In the genomic region with DNA sequence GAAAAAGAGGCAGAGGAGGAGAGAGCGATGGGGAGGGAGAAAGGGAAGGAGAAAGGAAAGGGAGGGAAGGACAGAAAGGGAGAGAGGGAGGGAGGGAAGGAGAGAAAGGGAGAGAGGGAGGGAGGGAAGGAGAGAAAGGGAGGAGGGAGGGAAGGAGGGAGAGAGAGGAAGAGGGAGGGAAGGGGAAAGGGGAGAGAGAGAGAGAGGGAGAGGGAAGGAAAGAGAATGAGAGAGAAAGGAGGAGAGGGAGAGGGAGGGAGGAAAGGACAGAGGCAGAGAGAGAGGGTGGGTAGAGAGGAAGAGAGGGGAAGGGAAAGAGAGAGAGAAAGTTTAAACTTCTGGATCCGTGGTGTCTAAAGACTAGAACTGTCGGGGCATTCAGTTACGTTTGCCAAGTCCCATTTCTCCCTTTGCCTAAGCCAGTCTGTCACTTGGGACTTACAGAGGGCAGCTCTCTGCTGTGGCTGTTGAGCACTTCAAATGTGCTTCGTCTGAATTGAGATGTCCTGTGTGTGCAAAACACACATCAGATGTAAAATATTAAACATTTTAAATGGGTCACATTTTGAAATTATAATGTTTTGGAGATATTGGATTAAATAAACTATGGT, we compare ENCODE assay signal across 21 cellular contexts.
DNase-seq lines count a peak whose midpoint lies in the region; ATAC-seq and TF ChIP-seq lines count a peak whose summit lies in the region.
"Had no signal": no experiment of that assay in that cellular context is flagged by ENCODE, and none has a peak within 500 bp of the region (broad histone marks: within the 10 kb centered on the region; RNA-seq: fewer than 3 reads in every experiment).

No MANE protein-coding gene starts in this region.

- H3K27me3 Mint-ChIP-seq in brain: peaks cover 10% of the 10 kb centered on the region
- H3K27me3 Mint-ChIP-seq in memory B cell: peaks cover 21% of the 10 kb centered on the region
- peaks cover 21 to 38% of the 10 kb centered on the region in 2 donors for H3K27me3 Mint-ChIP-seq in stimulated activated naive B cell treated with anti-CD40 and anti-IgM and Interleukin-4, amounts not matched to agents 10 μg/mL and 1 μg/mL and 100 μg/mL, for 72 hours
- H3K27me3 Mint-ChIP-seq in naive thymus-derived CD4-positive, alpha-beta T cell: peaks cover 0 to 21% (median 8%) of the 10 kb centered on the region in 5 donors
- H3K27me3 Mint-ChIP-seq in CD14-positive monocyte (ENCODE audit: low read depth in 3 of 3): peaks cover 5 to 12% (median 9%) of the 10 kb centered on the region in 3 donors

- H2AFZ ChIP-seq in MM.1S (ENCODE audit: low read length): 0 out of 2 replicates have a peak overlapping the region, but pooled peaks have one; percentile 33

- H3K27ac ChIP-seq in MM.1S (ENCODE audit: low read length): no peak overlapping the region
- H3K27ac ChIP-seq in naive thymus-derived CD4-positive, alpha-beta T cell (ENCODE audit: low read depth, low read length): no peak overlapping the region
- H3K27ac ChIP-seq: heart left ventricle, lower lobe of right lung, right atrium auricular region, SJSA1, tibial nerve had no signal

- ATAC-seq in memory B cell (ENCODE audit: low read depth): no peak
- ATAC-seq in stimulated activated naive B cell treated with anti-CD40 and anti-IgM and Interleukin-4, amounts not matched to agents 10 μg/mL and 1 μg/mL and 100 μg/mL, for 72 hours (replicated peaks): no peak
- no peak for ATAC-seq in naive thymus-derived CD4-positive, alpha-beta T cell
- ATAC-seq: T-helper 17 cell had no signal

- H3K36me3 ChIP-seq in H7 (replicated peaks; ENCODE audit: control insufficient read depth, insufficient read depth, low read length): no peaks in the 10 kb centered on the region
- no peaks in the 10 kb centered on the region for H3K36me3 ChIP-seq in MM.1S (replicated peaks; ENCODE audit: insufficient read depth, low read length)
- H3K36me3 ChIP-seq in naive thymus-derived CD4-positive, alpha-beta T cell (ENCODE audit: control insufficient read depth in 2 of 3, insufficient read depth in 3 of 3, low read length in 3 of 3): no peaks in the 10 kb centered on the region
- H3K36me3 ChIP-seq: heart left ventricle, lower lobe of right lung, right atrium auricular region, SJSA1, tibial nerve had no signal

- POLR2A ChIA-PET in naive thymus-derived CD4-positive, alpha-beta T cell (lab: Charles Lee): no interaction called here

- DNase-seq in H7 (no peak), MM.1S (no peak), memory B cell (ENCODE audit: low spot score in 2 of 2) (no peak), CD14-positive monocyte (ENCODE audit: low spot score) (no peak)
- DNase-seq in stimulated activated naive B cell treated with anti-CD40 and anti-IgM and Interleukin-4, amounts not matched to agents 10 μg/mL and 1 μg/mL and 100 μg/mL, for 72 hours: no peak
- DNase-seq in naive thymus-derived CD4-positive, alpha-beta T cell: no peak
- DNase-seq: activated CD4-positive, alpha-beta memory T cell treated with anti-CD3 and anti-CD28 coated beads for 36 hours; activated naive CD4-positive, alpha-beta T cell treated with anti-CD3 and anti-CD28 coated beads, Interleukin-2, amount 50 U/mL, for 16 hours; activated T-cell treated with anti-CD3 and anti-CD28 coated beads, Interleukin-2, amount 50 U/mL, for 1 hour; HFFc6; NCI-H510A; stimulated activated CD4-positive, alpha-beta T cell treated with anti-CD3 and anti-CD28 coated beads, Interleukin-12 subunit alpha, Interleukin-12 subunit beta, amount 100 ng/mL, for 4 hours; T-helper 17 cell had no signal

- peak overlapping the region; percentile 30 for H3K4me3 ChIP-seq in H7 (ENCODE audit: insufficient read depth, low read depth, low read length)
- H3K4me3 ChIP-seq in MM.1S (ENCODE audit: low read length): no peak overlapping the region
- H3K4me3 ChIP-seq in naive thymus-derived CD4-positive, alpha-beta T cell (ENCODE audit: low read length): no peak overlapping the region
- H3K4me3 ChIP-seq: heart left ventricle, lower lobe of right lung, right atrium auricular region, SJSA1, tibial nerve had no signal

- intact Hi-C loops in naive thymus-derived CD4-positive, alpha-beta T cell (cut with micrococcal nuclease): no loop called here
- intact Hi-C loops in CD14-positive monocyte (cut with micrococcal nuclease): no loop called here

- no peaks in the 10 kb centered on the region for H3K9me3 ChIP-seq in MM.1S (replicated peaks; ENCODE audit: insufficient read depth, low read length)
- no peaks in the 10 kb centered on the region for H3K9me3 ChIP-seq in naive thymus-derived CD4-positive, alpha-beta T cell (ENCODE audit: control insufficient read depth in 2 of 3, low read length in 3 of 3)
- H3K9me3 ChIP-seq: heart left ventricle, lower lobe of right lung, right atrium auricular region, SJSA1 had no signal

- H4K20me1 ChIP-seq in MM.1S (ENCODE audit: insufficient read depth, low read length): no peaks in the 10 kb centered on the region

- H3K4me3 Mint-ChIP-seq in brain (no peak overlapping the region), memory B cell (no peak overlapping the region), CD14-positive monocyte (no peak overlapping the region)
- no peak overlapping the region for H3K4me3 Mint-ChIP-seq in stimulated activated naive B cell treated with anti-CD40 and anti-IgM and Interleukin-4, amounts not matched to agents 10 μg/mL and 1 μg/mL and 100 μg/mL, for 72 hours
- no peak overlapping the region for H3K4me3 Mint-ChIP-seq in naive thymus-derived CD4-positive, alpha-beta T cell
- H3K4me3 Mint-ChIP-seq: activated CD4-positive, alpha-beta memory T cell treated with anti-CD3 and anti-CD28 coated beads for 36 hours; B cell; HFFc6; IgD-negative memory B cell; T-helper 17 cell had no signal

- no peak for TF ChIP-seq CTCF in MM.1S (IDR thresholded peaks at IDR 0.05; ENCODE audit: low read length)
- TF ChIP-seq CTCF in brain (conservative IDR thresholded peaks at IDR 0.05): no peak
- TF ChIP-seq CTCF in CD14-positive monocyte (IDR thresholded peaks at IDR 0.05): no peak

- H3K4me1 Mint-ChIP-seq in brain (peaks cover 29% of the 10 kb centered on the region), memory B cell (peaks cover 2% of the 10 kb centered on the region), CD14-positive monocyte (no peaks in the 10 kb centered on the region)
- no peaks in the 10 kb centered on the region for H3K4me1 Mint-ChIP-seq in stimulated activated naive B cell treated with anti-CD40 and anti-IgM and Interleukin-4, amounts not matched to agents 10 μg/mL and 1 μg/mL and 100 μg/mL, for 72 hours
- H3K4me1 Mint-ChIP-seq in naive thymus-derived CD4-positive, alpha-beta T cell: peaks cover 0 to 2% (median 0%) of the 10 kb centered on the region in 7 donors
- H3K4me1 Mint-ChIP-seq: B cell had no signal

- no peaks in the 10 kb centered on the region for H3K79me2 ChIP-seq in MM.1S (ENCODE audit: low read length)

- H3K36me3 Mint-ChIP-seq in brain (no peaks in the 10 kb centered on the region), memory B cell (peaks cover 5% of the 10 kb centered on the region), CD14-positive monocyte (no peaks in the 10 kb centered on the region)
- H3K36me3 Mint-ChIP-seq in stimulated activated naive B cell treated with anti-CD40 and anti-IgM and Interleukin-4, amounts not matched to agents 10 μg/mL and 1 μg/mL and 100 μg/mL, for 72 hours: peaks cover 0 to 12% of the 10 kb centered on the region in 2 donors
- H3K36me3 Mint-ChIP-seq in naive thymus-derived CD4-positive, alpha-beta T cell: peaks cover 0 to 6% (median 0%) of the 10 kb centered on the region in 5 donors
- H3K36me3 Mint-ChIP-seq: activated CD4-positive, alpha-beta memory T cell treated with anti-CD3 and anti-CD28 coated beads for 36 hours; IgD-negative memory B cell had no signal

- H3K9ac ChIP-seq in MM.1S (ENCODE audit: low read length): no peak overlapping the region

- H3K9me3 Mint-ChIP-seq in brain (peaks cover 8 to 17% (median 12%) of the 10 kb centered on the region in 5 experiments), memory B cell (peaks cover 9% of the 10 kb centered on the region), CD14-positive monocyte (peaks cover 0 to 13% (median 4%) of the 10 kb centered on the region in 7 donors)
- peaks cover 12 to 17% of the 10 kb centered on the region in 2 donors for H3K9me3 Mint-ChIP-seq in stimulated activated naive B cell treated with anti-CD40 and anti-IgM and Interleukin-4, amounts not matched to agents 10 μg/mL and 1 μg/mL and 100 μg/mL, for 72 hours
- H3K9me3 Mint-ChIP-seq in naive thymus-derived CD4-positive, alpha-beta T cell: peaks cover 0 to 22% (median 10%) of the 10 kb centered on the region in 11 donors

- H3K4me2 ChIP-seq in MM.1S (ENCODE audit: low read depth, low read length): peak overlapping the region; percentile 22; the same call in 1 of the 2 replicates

- H3K27me3 ChIP-seq in H7 (ENCODE audit: control insufficient read depth, insufficient read depth, low read length): no peaks in the 10 kb centered on the region
- peaks cover 23% of the 10 kb centered on the region for H3K27me3 ChIP-seq in MM.1S (replicated peaks; ENCODE audit: insufficient read depth, low read length)
- H3K27me3 ChIP-seq in naive thymus-derived CD4-positive, alpha-beta T cell (ENCODE audit: control insufficient read depth in 2 of 2, insufficient read depth in 2 of 2, low read length in 2 of 2): no peaks in the 10 kb centered on the region
- H3K27me3 ChIP-seq: right atrium auricular region, SJSA1, tibial nerve had no signal

- no peaks in the 10 kb centered on the region for H3K9me2 ChIP-seq in MM.1S (replicated peaks; ENCODE audit: insufficient read depth, low read length)

- H3K4me1 ChIP-seq in MM.1S (ENCODE audit: low read length): 0 out of 2 replicates have a peak, but pooled peaks cover 4% of the 10 kb centered on the region
- H3K4me1 ChIP-seq in naive thymus-derived CD4-positive, alpha-beta T cell (ENCODE audit: control insufficient read depth in 2 of 2, insufficient read depth in 2 of 2, low read length in 2 of 2): no peaks in the 10 kb centered on the region
- H3K4me1 ChIP-seq: SJSA1 had no signal

- H3F3A ChIP-seq in MM.1S (ENCODE audit: insufficient read depth, low read length): no peaks in the 10 kb centered on the region

- H3K27ac Mint-ChIP-seq in brain (peak overlapping the region in 3 of 5 experiments; percentile 13 to 75 (median 47)), memory B cell (peak overlapping the region; percentile 53), CD14-positive monocyte (no peak overlapping the region)
- no peak overlapping the region for H3K27ac Mint-ChIP-seq in stimulated activated naive B cell treated with anti-CD40 and anti-IgM and Interleukin-4, amounts not matched to agents 10 μg/mL and 1 μg/mL and 100 μg/mL, for 72 hours
- H3K27ac Mint-ChIP-seq in naive thymus-derived CD4-positive, alpha-beta T cell: no peak overlapping the region
- H3K27ac Mint-ChIP-seq: activated CD4-positive, alpha-beta memory T cell treated with anti-CD3 and anti-CD28 coated beads for 36 hours; B cell; HFFc6; IgD-negative memory B cell; T-helper 17 cell had no signal

- CTCF ChIA-PET in naive thymus-derived CD4-positive, alpha-beta T cell (lab: Charles Lee): no interaction called here

Comparison
In these comparisons a context has a peak if more than half of its experiments do, and no peak if none do; other contexts are left out.
1. H3K27ac Mint-ChIP-seq: peak in brain (3 of 5) and memory B cell (single experiment); none in stimulated activated naive B cell treated with anti-CD40 and anti-IgM and Interleukin-4, amounts not matched to agents 10 μg/mL and 1 μg/mL and 100 μg/mL, for 72 hours (single experiment), naive thymus-derived CD4-positive, alpha-beta T cell (0 of 9) and CD14-positive monocyte (0 of 7).